In genomic region chr4:49109567-49110166, GRCh38 we compare ENCODE assay signal across 8 cellular contexts.
DNase-seq lines count a peak whose midpoint lies in the region; ATAC-seq, FAIRE-seq and TF ChIP-seq lines count a peak whose summit lies in the region.
"Not testable (repeated sequence)": the region's sequence is repeated elsewhere in the genome, so short reads cannot be mapped to it uniquely, and the experiment has no call there.

No MANE protein-coding gene starts in this region.

- H3K36me3 Mint-ChIP-seq in CD4-positive, CD25-positive, alpha-beta regulatory T cell = peaks cover 41% of the 10 kb centered on the region
- H3K36me3 Mint-ChIP-seq in activated CD4-positive, alpha-beta T cell treated with anti-CD3 and anti-CD28 coated beads for 36 hours (ENCODE audit: low read depth) = peaks cover 63% of the 10 kb centered on the region

- not testable (repeated sequence) for H3K4me3 Mint-ChIP-seq in CD4-positive, CD25-positive, alpha-beta regulatory T cell; activated CD4-positive, alpha-beta T cell treated with anti-CD3 and anti-CD28 coated beads for 36 hours

- not testable (repeated sequence) for H3K27me3 ChIP-seq in CD4-positive, CD25-positive, alpha-beta regulatory T cell (ENCODE audit: control insufficient read depth, insufficient read depth, low read length); pancreas

- peak overlapping the region in 1 of 3 donors; percentile 0 for H3K27ac Mint-ChIP-seq in CD4-positive, CD25-positive, alpha-beta regulatory T cell
- not testable (repeated sequence) for H3K27ac Mint-ChIP-seq in activated CD4-positive, alpha-beta T cell treated with anti-CD3 and anti-CD28 coated beads for 36 hours

- intact Hi-C loops in activated CD4-positive, alpha-beta T cell treated with anti-CD3 and anti-CD28 coated beads for 36 hours (cut with DNase I, micrococcal nuclease) = loop anchor here in 1 of 2 experiments (1.0 kb wide), 1 partner anchor 11 kb away; no protein-coding TSS in a partner anchor
- intact Hi-C loops in Right ventricle myocardium superior (cut with DNase I) = not testable (repeated sequence)
- intact Hi-C loops in pancreas (cut with DNase I) = loop anchor here in 1 of 3 donors (10.0 kb wide), 1 partner anchor 45 kb away; no protein-coding TSS in a partner anchor

- TF ChIP-seq CTCF in pancreas (IDR thresholded peaks at IDR 0.05) = not testable (repeated sequence)

- WGBS in pancreas, 2 donors = 43 to 47% methylated on average over 10 of the region's 10 CpGs

- CTCF ChIA-PET in activated CD4-positive, alpha-beta T cell treated with anti-CD3 and anti-CD28 coated beads for 36 hours (lab: Charles Lee) = not testable (repeated sequence)

- H3K27me3 Mint-ChIP-seq in CD4-positive, CD25-positive, alpha-beta regulatory T cell; activated CD4-positive, alpha-beta T cell treated with anti-CD3 and anti-CD28 coated beads for 36 hours: not testable (repeated sequence)

- FAIRE-seq in pancreas (lab: Jason Lieb, UNC) = not testable (repeated sequence)

- H3K36me3 ChIP-seq in CD4-positive, CD25-positive, alpha-beta regulatory T cell (ENCODE audit: control insufficient read depth, insufficient read depth, low read length); pancreas: not testable (repeated sequence)

- peaks cover 49 to 51% of the 10 kb centered on the region in 2 experiments for H3K9me3 ChIP-seq in CD4-positive, CD25-positive, alpha-beta regulatory T cell (ENCODE audit: control insufficient read depth in 2 of 2, low read length in 2 of 2)
- not testable (repeated sequence) for H3K9me3 ChIP-seq in pancreas

- H3K4me1 Mint-ChIP-seq in CD4-positive, CD25-positive, alpha-beta regulatory T cell = peaks cover 0 to 53% (median 9%) of the 10 kb centered on the region in 4 donors
- H3K4me1 Mint-ChIP-seq in activated CD4-positive, alpha-beta T cell treated with anti-CD3 and anti-CD28 coated beads for 36 hours = not testable (repeated sequence)

- DNase-seq in CD4-positive, CD25-positive, alpha-beta regulatory T cell; activated CD4-positive, alpha-beta T cell treated with anti-CD3 and anti-CD28 coated beads for 36 hours; Right ventricle myocardium superior; pancreas: not testable (repeated sequence)

- H3K9me3 Mint-ChIP-seq in CD4-positive, CD25-positive, alpha-beta regulatory T cell = peaks cover 9 to 90% (median 62%) of the 10 kb centered on the region in 7 donors
- H3K9me3 Mint-ChIP-seq in activated CD4-positive, alpha-beta T cell treated with anti-CD3 and anti-CD28 coated beads for 36 hours (ENCODE audit: low read depth) = peaks cover 77% of the 10 kb centered on the region

- POLR2A ChIA-PET in activated CD4-positive, alpha-beta T cell treated with anti-CD3 and anti-CD28 coated beads for 36 hours (lab: Charles Lee) = not testable (repeated sequence)

- peak; percentile 16 to 32 for ATAC-seq in CD4-positive, CD25-positive, alpha-beta regulatory T cell (ENCODE audit: low read depth in 2 of 2)
- ATAC-seq in GM19023 (IDR thresholded peaks at IDR 0.05; ENCODE audit: unreplicated experiment) (peak; percentile 35), GM21529 (IDR thresholded peaks at IDR 0.05; ENCODE audit: unreplicated experiment) (peak; percentile 33), HG02870 (IDR thresholded peaks at IDR 0.05; ENCODE audit: unreplicated experiment) (peak; percentile 29), HG03354 (IDR thresholded peaks at IDR 0.05; ENCODE audit: poor library complexity, severe bottlenecking, unreplicated experiment) (peak; percentile 44), Right ventricle myocardium superior (ENCODE audit: poor library complexity) (peak; percentile 64), pancreas (peak; percentile 54 to 70 (median 57))
- peak; percentile 60 for ATAC-seq in activated CD4-positive, alpha-beta T cell treated with anti-CD3 and anti-CD28 coated beads for 36 hours

- H3K4me3 ChIP-seq in CD4-positive, CD25-positive, alpha-beta regulatory T cell (ENCODE audit: low read depth, low read length); pancreas: not testable (repeated sequence)

- H3K4me1 ChIP-seq in CD4-positive, CD25-positive, alpha-beta regulatory T cell (ENCODE audit: control insufficient read depth, insufficient read depth, low read length, poor library complexity, severe bottlenecking); pancreas: not testable (repeated sequence)

- H3K27ac ChIP-seq in CD4-positive, CD25-positive, alpha-beta regulatory T cell (ENCODE audit: insufficient read depth, low read length, poor library complexity, severe bottlenecking); pancreas: not testable (repeated sequence)
